8 cellular contexts compared by ENCODE assay signal in the genomic region with DNA sequence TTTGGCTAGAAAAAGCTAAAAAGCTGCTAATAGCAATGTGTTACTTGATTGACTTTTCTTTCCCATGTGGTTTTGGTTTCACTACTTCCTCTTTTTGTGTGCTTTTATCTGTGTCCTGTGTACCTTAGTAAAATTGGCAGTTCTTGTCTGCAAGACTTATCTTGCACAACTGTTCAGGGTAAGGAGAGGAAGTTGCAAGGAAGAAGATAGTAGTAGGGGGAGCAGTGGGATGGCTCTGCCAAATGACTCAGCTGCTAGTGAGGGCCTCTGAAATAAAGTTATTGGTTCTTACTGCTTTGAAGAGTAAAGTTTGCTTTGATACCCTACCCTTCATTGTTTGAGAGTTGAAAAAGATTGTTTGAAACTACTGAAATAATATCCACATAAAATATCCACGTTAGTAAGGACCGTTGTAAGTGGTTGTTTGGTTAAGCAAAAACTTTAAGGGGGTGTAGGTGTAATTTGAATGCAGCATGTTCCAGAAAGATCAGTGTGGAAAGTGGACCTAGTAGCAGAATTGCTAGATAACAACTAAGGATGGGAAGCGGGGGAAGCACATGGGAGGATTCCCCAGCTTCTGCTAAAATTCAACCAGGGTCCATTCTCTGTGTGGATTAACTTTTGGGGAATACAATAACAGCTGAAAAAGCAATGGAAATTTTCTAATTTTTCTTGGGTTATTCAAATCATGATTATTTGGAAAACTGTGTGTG.
DNase-seq lines count a peak whose midpoint lies in the region; ATAC-seq lines count a peak whose summit lies in the region.

No MANE protein-coding gene starts in this region.

- DNase-seq in SKM-1 treated with dmso at 0.1 percent for 144 hours (lab: John Stamatoyannopoulos, UW; ENCODE audit: unreplicated experiment) = peak; percentile 99
- DNase-seq in iris pigment epithelial cell (ENCODE audit: low read depth) = peak; percentile 90
- DNase-seq in T1000 (lab: John Stamatoyannopoulos, UW) = no peak
- DNase-seq in NCI-H2107 (lab: John Stamatoyannopoulos, UW) = no peak
- no peak for DNase-seq in mucosa of gallbladder (ENCODE audit: low spot score)

- ATAC-seq in GM18873 (IDR thresholded peaks at IDR 0.05; ENCODE audit: low FRiP score, unreplicated experiment) (peak; percentile 75), HG03064 (IDR thresholded peaks at IDR 0.05; ENCODE audit: low read depth, unreplicated experiment) (peak; percentile 79), GM21381 (IDR thresholded peaks at IDR 0.05; ENCODE audit: unreplicated experiment) (no peak)

Comparison
In these comparisons a context has a peak if more than half of its experiments do, and no peak if none do; other contexts are left out.
1. DNase-seq: peak in SKM-1 treated with dmso at 0.1 percent for 144 hours (single experiment) and iris pigment epithelial cell (single experiment); none in T1000 (single experiment), NCI-H2107 (single experiment) and mucosa of gallbladder (single experiment).